1 cellular context compared by ENCODE assay signal in the genomic region with DNA sequence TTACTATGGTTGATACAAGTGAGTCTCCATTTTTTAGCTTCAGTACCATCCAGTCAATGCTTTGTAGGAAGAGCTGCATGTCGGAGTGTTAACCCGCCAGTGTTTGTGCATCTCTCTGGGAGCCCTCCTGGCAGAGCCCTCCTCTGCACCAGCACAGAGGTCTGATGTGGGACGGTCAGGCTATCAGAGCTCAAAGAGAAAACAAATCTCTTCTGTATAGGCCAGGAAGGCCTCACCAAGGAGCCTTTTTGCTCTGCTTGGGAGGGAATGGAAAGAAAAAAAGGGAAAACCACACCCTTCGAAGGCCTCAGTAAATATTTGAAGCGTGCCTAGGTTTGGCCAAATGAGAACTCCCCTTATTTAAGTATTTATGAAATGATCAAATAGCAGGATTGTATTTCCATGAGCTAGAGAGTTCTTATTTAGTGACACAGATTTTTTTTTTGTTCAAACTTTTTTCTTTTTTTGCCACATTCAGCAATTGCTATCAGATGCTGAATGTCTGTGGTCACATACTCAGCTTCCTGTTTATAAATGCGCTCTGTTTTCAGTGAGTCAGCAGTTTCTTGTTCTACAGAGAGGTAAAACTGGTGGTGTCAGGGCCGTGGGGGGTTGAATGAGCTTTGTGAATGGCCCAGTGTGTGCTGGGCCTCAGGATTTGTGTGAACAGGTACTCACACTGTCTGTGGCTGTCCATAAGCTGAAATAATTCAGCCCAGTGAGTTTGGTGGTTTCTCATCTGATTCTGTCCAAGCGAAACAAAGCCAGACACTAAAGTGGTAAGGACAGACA.
TF ChIP-seq lines count a peak whose summit lies in the region.

No MANE protein-coding gene starts in this region.

TF ChIP-seq in K562, 482 proteins besides CTCF, POLR2A, EP300 and RAD21 (continued from another document and continues in another):
- TF ChIP-seq NFRKB (IDR thresholded peaks at IDR 0.05; ENCODE audit: low read depth) = peak; percentile 73
- TF ChIP-seq FOSL1 (tag; conservative IDR thresholded peaks at IDR 0.05) = peak; percentile 86
- TF ChIP-seq, protein P1, sequence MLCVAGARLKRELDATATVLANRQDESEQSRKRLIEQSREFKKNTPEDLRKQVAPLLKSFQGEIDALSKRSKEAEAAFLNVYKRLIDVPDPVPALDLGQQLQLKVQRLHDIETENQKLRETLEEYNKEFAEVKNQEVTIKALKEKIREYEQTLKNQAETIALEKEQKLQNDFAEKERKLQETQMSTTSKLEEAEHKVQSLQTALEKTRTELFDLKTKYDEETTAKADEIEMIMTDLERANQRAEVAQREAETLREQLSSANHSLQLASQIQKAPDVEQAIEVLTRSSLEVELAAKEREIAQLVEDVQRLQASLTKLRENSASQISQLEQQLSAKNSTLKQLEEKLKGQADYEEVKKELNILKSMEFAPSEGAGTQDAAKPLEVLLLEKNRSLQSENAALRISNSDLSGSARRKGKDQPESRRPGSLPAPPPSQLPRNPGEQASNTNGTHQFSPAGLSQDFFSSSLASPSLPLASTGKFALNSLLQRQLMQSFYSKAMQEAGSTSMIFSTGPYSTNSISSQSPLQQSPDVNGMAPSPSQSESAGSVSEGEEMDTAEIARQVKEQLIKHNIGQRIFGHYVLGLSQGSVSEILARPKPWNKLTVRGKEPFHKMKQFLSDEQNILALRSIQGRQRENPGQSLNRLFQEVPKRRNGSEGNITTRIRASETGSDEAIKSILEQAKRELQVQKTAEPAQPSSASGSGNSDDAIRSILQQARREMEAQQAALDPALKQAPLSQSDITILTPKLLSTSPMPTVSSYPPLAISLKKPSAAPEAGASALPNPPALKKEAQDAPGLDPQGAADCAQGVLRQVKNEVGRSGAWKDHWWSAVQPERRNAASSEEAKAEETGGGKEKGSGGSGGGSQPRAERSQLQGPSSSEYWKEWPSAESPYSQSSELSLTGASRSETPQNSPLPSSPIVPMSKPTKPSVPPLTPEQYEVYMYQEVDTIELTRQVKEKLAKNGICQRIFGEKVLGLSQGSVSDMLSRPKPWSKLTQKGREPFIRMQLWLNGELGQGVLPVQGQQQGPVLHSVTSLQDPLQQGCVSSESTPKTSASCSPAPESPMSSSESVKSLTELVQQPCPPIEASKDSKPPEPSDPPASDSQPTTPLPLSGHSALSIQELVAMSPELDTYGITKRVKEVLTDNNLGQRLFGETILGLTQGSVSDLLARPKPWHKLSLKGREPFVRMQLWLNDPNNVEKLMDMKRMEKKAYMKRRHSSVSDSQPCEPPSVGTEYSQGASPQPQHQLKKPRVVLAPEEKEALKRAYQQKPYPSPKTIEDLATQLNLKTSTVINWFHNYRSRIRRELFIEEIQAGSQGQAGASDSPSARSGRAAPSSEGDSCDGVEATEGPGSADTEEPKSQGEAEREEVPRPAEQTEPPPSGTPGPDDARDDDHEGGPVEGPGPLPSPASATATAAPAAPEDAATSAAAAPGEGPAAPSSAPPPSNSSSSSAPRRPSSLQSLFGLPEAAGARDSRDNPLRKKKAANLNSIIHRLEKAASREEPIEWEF (CRISPR knock-in tag; IDR thresholded peaks at IDR 0.05) = no peak
- TF ChIP-seq C11orf30 (IDR thresholded peaks at IDR 0.05; ENCODE audit: low read depth) = peak; percentile 100
- TF ChIP-seq, protein P2, sequence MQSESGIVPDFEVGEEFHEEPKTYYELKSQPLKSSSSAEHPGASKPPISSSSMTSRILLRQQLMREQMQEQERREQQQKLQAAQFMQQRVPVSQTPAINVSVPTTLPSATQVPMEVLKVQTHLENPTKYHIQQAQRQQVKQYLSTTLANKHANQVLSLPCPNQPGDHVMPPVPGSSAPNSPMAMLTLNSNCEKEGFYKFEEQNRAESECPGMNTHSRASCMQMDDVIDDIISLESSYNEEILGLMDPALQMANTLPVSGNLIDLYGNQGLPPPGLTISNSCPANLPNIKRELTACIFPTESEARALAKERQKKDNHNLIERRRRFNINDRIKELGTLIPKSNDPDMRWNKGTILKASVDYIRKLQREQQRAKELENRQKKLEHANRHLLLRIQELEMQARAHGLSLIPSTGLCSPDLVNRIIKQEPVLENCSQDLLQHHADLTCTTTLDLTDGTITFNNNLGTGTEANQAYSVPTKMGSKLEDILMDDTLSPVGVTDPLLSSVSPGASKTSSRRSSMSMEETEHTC (IDR thresholded peaks at IDR 0.05) = no peak
- TF ChIP-seq DIDO1 (tag; IDR thresholded peaks at IDR 0.05; ENCODE audit: low read depth) = no peak
- TF ChIP-seq NCOA2 (IDR thresholded peaks at IDR 0.05; ENCODE audit: partially characterized antibody in 2 of 2) = no peak
- TF ChIP-seq RFX7 (CRISPR knock-in tag; IDR thresholded peaks at IDR 0.05) = no peak
- TF ChIP-seq WHSC1 (IDR thresholded peaks at IDR 0.05; ENCODE audit: low read length) = no peak
- TF ChIP-seq, protein P3, sequence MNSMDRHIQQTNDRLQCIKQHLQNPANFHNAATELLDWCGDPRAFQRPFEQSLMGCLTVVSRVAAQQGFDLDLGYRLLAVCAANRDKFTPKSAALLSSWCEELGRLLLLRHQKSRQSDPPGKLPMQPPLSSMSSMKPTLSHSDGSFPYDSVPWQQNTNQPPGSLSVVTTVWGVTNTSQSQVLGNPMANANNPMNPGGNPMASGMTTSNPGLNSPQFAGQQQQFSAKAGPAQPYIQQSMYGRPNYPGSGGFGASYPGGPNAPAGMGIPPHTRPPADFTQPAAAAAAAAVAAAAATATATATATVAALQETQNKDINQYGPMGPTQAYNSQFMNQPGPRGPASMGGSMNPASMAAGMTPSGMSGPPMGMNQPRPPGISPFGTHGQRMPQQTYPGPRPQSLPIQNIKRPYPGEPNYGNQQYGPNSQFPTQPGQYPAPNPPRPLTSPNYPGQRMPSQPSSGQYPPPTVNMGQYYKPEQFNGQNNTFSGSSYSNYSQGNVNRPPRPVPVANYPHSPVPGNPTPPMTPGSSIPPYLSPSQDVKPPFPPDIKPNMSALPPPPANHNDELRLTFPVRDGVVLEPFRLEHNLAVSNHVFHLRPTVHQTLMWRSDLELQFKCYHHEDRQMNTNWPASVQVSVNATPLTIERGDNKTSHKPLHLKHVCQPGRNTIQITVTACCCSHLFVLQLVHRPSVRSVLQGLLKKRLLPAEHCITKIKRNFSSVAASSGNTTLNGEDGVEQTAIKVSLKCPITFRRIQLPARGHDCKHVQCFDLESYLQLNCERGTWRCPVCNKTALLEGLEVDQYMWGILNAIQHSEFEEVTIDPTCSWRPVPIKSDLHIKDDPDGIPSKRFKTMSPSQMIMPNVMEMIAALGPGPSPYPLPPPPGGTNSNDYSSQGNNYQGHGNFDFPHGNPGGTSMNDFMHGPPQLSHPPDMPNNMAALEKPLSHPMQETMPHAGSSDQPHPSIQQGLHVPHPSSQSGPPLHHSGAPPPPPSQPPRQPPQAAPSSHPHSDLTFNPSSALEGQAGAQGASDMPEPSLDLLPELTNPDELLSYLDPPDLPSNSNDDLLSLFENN (IDR thresholded peaks at IDR 0.05; ENCODE audit: low read depth in 2 of 2, low read length in 2 of 2) = no peak
- no peak for TF ChIP-seq RBM25 (IDR thresholded peaks at IDR 0.05; ENCODE audit: low read depth, low read length, severe bottlenecking)
- peak; percentile 45; the same call in 1 of the 2 replicates for TF ChIP-seq MYNN (IDR thresholded peaks at IDR 0.05)
- no peak for TF ChIP-seq MYNN (CRISPR knock-in tag; IDR thresholded peaks at IDR 0.05)
- TF ChIP-seq ZNF445 (CRISPR knock-in tag; IDR thresholded peaks at IDR 0.05; ENCODE audit: low read depth) = no peak
- TF ChIP-seq, protein P4, sequence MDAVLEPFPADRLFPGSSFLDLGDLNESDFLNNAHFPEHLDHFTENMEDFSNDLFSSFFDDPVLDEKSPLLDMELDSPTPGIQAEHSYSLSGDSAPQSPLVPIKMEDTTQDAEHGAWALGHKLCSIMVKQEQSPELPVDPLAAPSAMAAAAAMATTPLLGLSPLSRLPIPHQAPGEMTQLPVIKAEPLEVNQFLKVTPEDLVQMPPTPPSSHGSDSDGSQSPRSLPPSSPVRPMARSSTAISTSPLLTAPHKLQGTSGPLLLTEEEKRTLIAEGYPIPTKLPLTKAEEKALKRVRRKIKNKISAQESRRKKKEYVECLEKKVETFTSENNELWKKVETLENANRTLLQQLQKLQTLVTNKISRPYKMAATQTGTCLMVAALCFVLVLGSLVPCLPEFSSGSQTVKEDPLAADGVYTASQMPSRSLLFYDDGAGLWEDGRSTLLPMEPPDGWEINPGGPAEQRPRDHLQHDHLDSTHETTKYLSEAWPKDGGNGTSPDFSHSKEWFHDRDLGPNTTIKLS (IDR thresholded peaks at IDR 0.05; ENCODE audit: borderline replicate concordance, low read depth) = 0 out of 2 replicates have a peak, but pooled peaks have one; percentile 45
- no peak for TF ChIP-seq SRF (CRISPR knock-in tag; IDR thresholded peaks at IDR 0.05)
- TF ChIP-seq ZNF232 (CRISPR knock-in tag; IDR thresholded peaks at IDR 0.05) = no peak
- TF ChIP-seq GTF2E2 (tag; IDR thresholded peaks at IDR 0.05) = no peak
- peak; percentile 99 for TF ChIP-seq BACH1 (tag; IDR thresholded peaks at IDR 0.05)
- no peak for TF ChIP-seq PCBP2 (IDR thresholded peaks at IDR 0.05; ENCODE audit: low read depth, low read length, poor library complexity, severe bottlenecking)
- TF ChIP-seq, protein P5, sequence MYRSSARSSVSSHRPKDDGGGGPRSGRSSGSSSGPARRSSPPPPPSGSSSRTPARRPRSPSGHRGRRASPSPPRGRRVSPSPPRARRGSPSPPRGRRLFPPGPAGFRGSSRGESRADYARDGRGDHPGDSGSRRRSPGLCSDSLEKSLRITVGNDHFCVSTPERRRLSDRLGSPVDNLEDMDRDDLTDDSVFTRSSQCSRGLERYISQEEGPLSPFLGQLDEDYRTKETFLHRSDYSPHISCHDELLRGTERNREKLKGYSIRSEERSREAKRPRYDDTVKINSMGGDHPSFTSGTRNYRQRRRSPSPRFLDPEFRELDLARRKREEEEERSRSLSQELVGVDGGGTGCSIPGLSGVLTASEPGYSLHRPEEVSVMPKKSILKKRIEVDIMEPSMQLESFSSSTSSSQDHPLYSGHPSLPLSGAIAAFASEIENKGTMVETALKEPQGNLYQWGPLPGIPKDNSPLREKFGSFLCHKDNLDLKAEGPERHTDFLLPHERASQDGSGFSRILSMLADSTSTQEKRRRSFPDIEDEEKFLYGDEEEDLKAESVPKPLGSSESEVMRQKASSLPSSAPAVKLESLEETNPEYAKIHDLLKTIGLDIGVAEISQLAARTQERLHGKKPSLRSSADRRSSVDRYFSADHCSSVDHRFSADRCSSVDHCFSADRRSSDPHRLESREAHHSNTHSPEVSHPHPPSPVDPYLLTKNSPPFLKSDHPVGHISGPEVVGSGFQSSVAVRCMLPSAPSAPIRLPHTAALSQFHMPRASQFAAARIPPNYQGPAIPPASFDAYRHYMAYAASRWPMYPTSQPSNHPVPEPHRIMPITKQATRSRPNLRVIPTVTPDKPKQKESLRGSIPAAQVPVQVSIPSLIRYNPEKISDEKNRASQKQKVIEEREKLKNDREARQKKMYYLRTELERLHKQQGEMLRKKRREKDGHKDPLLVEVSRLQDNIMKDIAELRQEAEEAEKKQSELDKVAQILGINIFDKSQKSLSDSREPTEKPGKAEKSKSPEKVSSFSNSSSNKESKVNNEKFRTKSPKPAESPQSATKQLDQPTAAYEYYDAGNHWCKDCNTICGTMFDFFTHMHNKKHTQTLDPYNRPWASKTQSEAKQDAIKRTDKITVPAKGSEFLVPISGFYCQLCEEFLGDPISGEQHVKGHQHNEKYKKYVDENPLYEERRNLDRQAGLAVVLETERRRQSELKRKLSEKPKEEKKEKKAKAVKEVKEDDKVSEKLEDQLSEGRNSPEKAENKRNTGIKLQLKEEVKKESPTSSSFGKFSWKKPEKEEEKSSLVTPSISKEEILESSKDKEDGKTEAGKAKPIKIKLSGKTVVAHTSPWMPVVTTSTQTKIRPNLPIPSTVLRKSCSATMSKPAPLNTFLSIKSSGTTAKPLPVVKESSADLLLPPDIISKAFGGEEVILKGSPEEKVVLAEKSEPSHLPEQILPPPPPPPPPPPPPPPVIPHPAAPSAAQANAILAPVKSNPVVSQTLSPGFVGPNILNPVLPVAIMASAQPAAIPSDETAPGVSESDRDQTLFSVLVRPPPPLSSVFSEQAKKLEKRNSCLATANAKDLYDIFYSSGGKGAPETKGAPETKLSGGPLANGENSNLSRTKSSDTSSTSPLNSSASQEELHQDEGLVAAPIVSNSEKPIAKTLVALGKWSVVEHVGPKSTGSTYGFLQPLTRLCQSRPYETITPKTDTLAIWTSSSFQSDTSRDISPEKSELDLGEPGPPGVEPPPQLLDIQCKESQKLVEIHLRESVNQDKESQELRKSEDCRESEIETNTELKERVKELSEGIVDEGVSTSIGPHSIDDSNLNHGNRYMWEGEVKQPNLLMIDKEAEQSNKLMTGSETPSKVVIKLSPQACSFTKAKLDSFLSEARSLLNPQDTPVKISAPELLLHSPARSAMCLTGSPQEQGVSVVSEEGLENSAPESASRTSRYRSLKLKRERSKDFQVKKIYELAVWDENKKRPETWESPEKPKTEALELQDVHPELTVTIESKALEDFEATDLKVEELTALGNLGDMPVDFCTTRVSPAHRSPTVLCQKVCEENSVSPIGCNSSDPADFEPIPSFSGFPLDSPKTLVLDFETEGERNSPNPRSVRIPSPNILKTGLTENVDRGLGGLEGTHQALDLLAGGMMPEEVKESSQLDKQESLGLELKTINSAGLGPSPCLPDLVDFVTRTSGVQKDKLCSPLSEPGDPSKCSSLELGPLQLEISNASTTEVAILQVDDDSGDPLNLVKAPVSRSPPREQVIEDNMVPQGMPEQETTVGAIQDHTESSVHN (IDR thresholded peaks at IDR 0.05; ENCODE audit: borderline replicate concordance in 1 of 2, low read depth in 1 of 2) = peak in 1 of 2 experiments; percentile 83; a peak in 1 of 4 replicates
- no peak for TF ChIP-seq ZNF699 (CRISPR knock-in tag; IDR thresholded peaks at IDR 0.05; ENCODE audit: insufficient replicate concordance)
- TF ChIP-seq, protein P6, sequence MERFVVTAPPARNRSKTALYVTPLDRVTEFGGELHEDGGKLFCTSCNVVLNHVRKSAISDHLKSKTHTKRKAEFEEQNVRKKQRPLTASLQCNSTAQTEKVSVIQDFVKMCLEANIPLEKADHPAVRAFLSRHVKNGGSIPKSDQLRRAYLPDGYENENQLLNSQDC (CRISPR knock-in tag; IDR thresholded peaks at IDR 0.05) = no peak
- TF ChIP-seq ZNF197 (CRISPR knock-in tag; IDR thresholded peaks at IDR 0.05; ENCODE audit: low read depth) = no peak
- no peak for TF ChIP-seq TGIF2 (CRISPR knock-in tag; IDR thresholded peaks at IDR 0.05)
- TF ChIP-seq ZNF3 (CRISPR knock-in tag; IDR thresholded peaks at IDR 0.05) = no peak
- peak in 1 of 2 experiments; percentile 66; a peak in 1 of 4 replicates for TF ChIP-seq TBL1XR1 (IDR thresholded peaks at IDR 0.05; ENCODE audit: low read length in 2 of 2)
- TF ChIP-seq TCF7L2 (IDR thresholded peaks at IDR 0.05; ENCODE audit: low read depth, low read length) = no peak
- no peak for TF ChIP-seq NR1H2 (CRISPR knock-in tag; IDR thresholded peaks at IDR 0.05)
- peak; percentile 36; the same call in 1 of the 2 replicates for TF ChIP-seq TOE1 (IDR thresholded peaks at IDR 0.05; ENCODE audit: borderline replicate concordance)
- TF ChIP-seq TOE1 (CRISPR knock-in tag; IDR thresholded peaks at IDR 0.05; ENCODE audit: borderline replicate concordance, low read depth) = no peak
- no peak; the same call in 1 of the 2 replicates for TF ChIP-seq MYC (IDR thresholded peaks at IDR 0.05; ENCODE audit: low read depth, low read length)
- TF ChIP-seq MYC (CRISPR knock-in tag; IDR thresholded peaks at IDR 0.05; ENCODE audit: borderline replicate concordance, low read depth) = no peak
- TF ChIP-seq ZNF217 (CRISPR knock-in tag; IDR thresholded peaks at IDR 0.05) = no peak
- peak; percentile 50; the same call in 1 of the 2 replicates for TF ChIP-seq RNF2 (IDR thresholded peaks at IDR 0.05)
- TF ChIP-seq EHMT2 (IDR thresholded peaks at IDR 0.05) = peak; percentile 70
